8 cellular contexts compared by ENCODE assay signal in genomic region chr1:33342041-33342723, GRCh38. TPM values are rescaled to one million over a fixed set of nuclear protein-coding genes. Genes with fewer than 3 reads are reported as not detected.
DNase-seq lines count a peak whose midpoint lies in the region; ATAC-seq and TF ChIP-seq lines count a peak whose summit lies in the region.

No MANE protein-coding gene starts in this region.

- peak overlapping the region; percentile 79 for H3K27ac ChIP-seq in temporal lobe (ENCODE audit: low read depth, low read length)

- DNase-seq in GM04503 (ENCODE audit: low read depth), result peak; percentile 81
- DNase-seq in NCI-H446 (lab: John Stamatoyannopoulos, UW), result peak; percentile 56 to 86
- no peak for DNase-seq in chondrocyte (ENCODE audit: low spot score)
- peak; percentile 75 to 89 for DNase-seq in left colon
- DNase-seq in activated CD8-positive, alpha-beta T cell treated with anti-CD3 and anti-CD28 coated beads, Interleukin-2, amount 10 ng/mL, durations not matched to agents 7 days and 5 days, result no peak
- no peak for DNase-seq in activated gamma-delta T cell treated with Interleukin-2 at 50 U/mL for 16 hours

- no peak for TF ChIP-seq CTCF in chondrocyte (IDR thresholded peaks at IDR 0.05)

- peak overlapping the region; percentile 87 for H3K27ac Mint-ChIP-seq in chondrocyte (ENCODE audit: unreplicated experiment)
- no peak overlapping the region for H3K27ac Mint-ChIP-seq in activated CD8-positive, alpha-beta T cell treated with anti-CD3 and anti-CD28 coated beads, Interleukin-2, amount 10 ng/mL, durations not matched to agents 7 days and 5 days

- peaks cover 99% of the 10 kb centered on the region for H3K4me1 Mint-ChIP-seq in chondrocyte (ENCODE audit: low read depth)
- peaks cover 38% of the 10 kb centered on the region for H3K4me1 Mint-ChIP-seq in activated CD8-positive, alpha-beta T cell treated with anti-CD3 and anti-CD28 coated beads, Interleukin-2, amount 10 ng/mL, durations not matched to agents 7 days and 5 days (ENCODE audit: low read depth)

- ATAC-seq in left colon (peak; percentile 92), HG03354 (IDR thresholded peaks at IDR 0.05; ENCODE audit: poor library complexity, severe bottlenecking, unreplicated experiment) (no peak)
- ATAC-seq in activated CD8-positive, alpha-beta T cell treated with anti-CD3 and anti-CD28 coated beads, Interleukin-2, amount 10 ng/mL, durations not matched to agents 7 days and 5 days, result no peak

- H3K36me3 Mint-ChIP-seq in chondrocyte (ENCODE audit: low read depth), result peaks cover 9% of the 10 kb centered on the region
- H3K36me3 Mint-ChIP-seq in activated CD8-positive, alpha-beta T cell treated with anti-CD3 and anti-CD28 coated beads, Interleukin-2, amount 10 ng/mL, durations not matched to agents 7 days and 5 days (ENCODE audit: low read depth), result peaks cover 34% of the 10 kb centered on the region

- H3K27me3 Mint-ChIP-seq in chondrocyte (ENCODE audit: low read depth), result no peaks in the 10 kb centered on the region
- no peaks in the 10 kb centered on the region for H3K27me3 Mint-ChIP-seq in activated CD8-positive, alpha-beta T cell treated with anti-CD3 and anti-CD28 coated beads, Interleukin-2, amount 10 ng/mL, durations not matched to agents 7 days and 5 days (ENCODE audit: low read depth)

- H3K9me3 Mint-ChIP-seq in chondrocyte (ENCODE audit: low read depth), result no peaks in the 10 kb centered on the region
- H3K9me3 Mint-ChIP-seq in activated CD8-positive, alpha-beta T cell treated with anti-CD3 and anti-CD28 coated beads, Interleukin-2, amount 10 ng/mL, durations not matched to agents 7 days and 5 days (ENCODE audit: insufficient read depth), result no peaks in the 10 kb centered on the region

- intact Hi-C loops in left colon (cut with DNase I, micrococcal nuclease), result no loop called here

- POLR2A ChIA-PET in activated CD8-positive, alpha-beta T cell treated with anti-CD3 and anti-CD28 coated beads, Interleukin-2, amount 10 ng/mL, durations not matched to agents 7 days and 5 days (lab: Charles Lee), result interaction anchor here (0.8 kb wide), 1 partner anchor 8 kb away, joined by 3 read pairs; no protein-coding TSS in a partner anchor

- H3K4me3 Mint-ChIP-seq in chondrocyte (ENCODE audit: unreplicated experiment), result peak overlapping the region; percentile 37
- no peak overlapping the region for H3K4me3 Mint-ChIP-seq in activated CD8-positive, alpha-beta T cell treated with anti-CD3 and anti-CD28 coated beads, Interleukin-2, amount 10 ng/mL, durations not matched to agents 7 days and 5 days

- CTCF ChIA-PET in activated CD8-positive, alpha-beta T cell treated with anti-CD3 and anti-CD28 coated beads, Interleukin-2, amount 10 ng/mL, durations not matched to agents 7 days and 5 days (lab: Charles Lee), result interaction anchor here (1.3 kb wide), 2 partner anchors 10 to 129 kb away, joined by 3 to 6 read pairs; no protein-coding TSS in a partner anchor

RNA-seq across cellular contexts. Expression of gene A3GALT2, which starts 21.3 kb away (rescaled TPM):
- total RNA-seq in chondrocyte (0.27 TPM in 1 of 3 replicates, not detected in the others), left colon (not detected), temporal lobe (not detected)
- total RNA-seq in activated CD8-positive, alpha-beta T cell treated with anti-CD3 and anti-CD28 coated beads, Interleukin-2, amount 10 ng/mL, durations not matched to agents 7 days and 5 days, result not detected

Comparison
In these comparisons a context has a peak if more than half of its experiments do, and no peak if none do; other contexts are left out.
1. DNase-seq: peak in GM04503 (single experiment), NCI-H446 (2 of 2) and left colon (2 of 2); none in chondrocyte (single experiment), activated CD8-positive, alpha-beta T cell treated with anti-CD3 and anti-CD28 coated beads, Interleukin-2, amount 10 ng/mL, durations not matched to agents 7 days and 5 days (single experiment) and activated gamma-delta T cell treated with Interleukin-2 at 50 U/mL for 16 hours (single experiment).